ENCODE assay signal across 1 cellular context in genomic region chr14:91414475-91415342, GRCh38.
TF ChIP-seq lines count a peak whose summit lies in the region.

No MANE protein-coding gene starts in this region.

TF ChIP-seq in H1, 55 proteins besides CTCF, POLR2A, EP300 and RAD21 (continued from another document):
- TF ChIP-seq ATF2 (IDR thresholded peaks at IDR 0.05; ENCODE audit: low read length) (no peak), MAFK (IDR thresholded peaks at IDR 0.05; ENCODE audit: low read depth, low read length) (peak; percentile 45; the same call in 1 of the 2 replicates), SP1 (IDR thresholded peaks at IDR 0.05; ENCODE audit: low read depth, low read length) (0 out of 2 replicates have a peak, but pooled peaks have one; percentile 25), CREB1 (IDR thresholded peaks at IDR 0.05) (no peak)
